Comparison of ENCODE assay signal across 1 cellular context in the genomic region with DNA sequence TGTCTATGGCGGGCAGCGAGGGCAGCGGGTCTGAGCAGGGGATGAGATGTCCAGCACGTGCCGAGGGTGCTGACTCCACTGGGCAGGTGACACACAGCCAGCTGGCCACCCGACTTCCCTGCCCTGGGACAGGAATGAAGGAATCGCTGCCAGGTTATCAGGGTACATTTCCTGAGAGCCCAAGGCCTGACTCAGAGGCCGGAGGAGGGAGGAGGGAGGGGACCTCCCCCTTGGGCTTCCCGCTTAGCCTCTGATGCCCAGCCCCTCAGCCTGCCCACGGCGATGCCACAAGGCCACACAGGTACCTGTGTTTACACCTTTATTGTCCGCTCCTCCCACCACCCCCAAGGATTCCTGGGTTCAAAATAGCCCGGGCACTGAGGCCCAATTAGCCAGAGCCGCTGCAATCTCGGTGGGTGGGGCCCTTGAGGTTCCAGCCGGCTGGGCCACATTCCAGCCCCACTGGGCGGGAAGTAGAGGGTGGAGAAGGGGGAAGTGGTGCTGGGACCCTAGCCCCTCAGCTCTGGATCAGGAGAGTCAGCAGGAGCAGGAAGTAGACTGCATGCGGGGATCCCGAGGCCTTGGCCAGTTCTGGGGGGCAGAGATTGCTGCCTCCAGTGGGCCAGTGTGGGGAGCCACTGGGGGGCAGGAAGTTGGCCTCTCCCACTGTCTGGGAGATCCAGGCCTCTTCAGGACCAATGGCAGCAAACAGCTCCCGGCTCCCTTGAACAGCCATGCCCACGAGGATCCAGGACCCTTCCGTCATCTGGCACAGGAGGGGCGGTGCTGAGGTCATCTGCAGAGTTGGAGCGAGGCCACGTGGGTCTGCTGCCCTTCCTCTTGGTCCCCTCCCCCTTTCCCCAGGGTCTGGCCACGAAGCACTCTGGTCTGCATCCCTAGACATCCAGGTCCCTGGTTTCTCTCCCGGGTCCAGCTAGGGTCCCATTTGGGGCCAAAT.
A peak's percentile ranks its signal among the peaks of the same experiment; 100 is the strongest.
TF ChIP-seq lines count a peak whose summit lies in the region.

No MANE protein-coding gene starts in this region.

TF ChIP-seq in HepG2, 621 proteins besides CTCF, POLR2A, EP300 and RAD21 (continued from another document and continues in another):
- TF ChIP-seq, protein P1, sequence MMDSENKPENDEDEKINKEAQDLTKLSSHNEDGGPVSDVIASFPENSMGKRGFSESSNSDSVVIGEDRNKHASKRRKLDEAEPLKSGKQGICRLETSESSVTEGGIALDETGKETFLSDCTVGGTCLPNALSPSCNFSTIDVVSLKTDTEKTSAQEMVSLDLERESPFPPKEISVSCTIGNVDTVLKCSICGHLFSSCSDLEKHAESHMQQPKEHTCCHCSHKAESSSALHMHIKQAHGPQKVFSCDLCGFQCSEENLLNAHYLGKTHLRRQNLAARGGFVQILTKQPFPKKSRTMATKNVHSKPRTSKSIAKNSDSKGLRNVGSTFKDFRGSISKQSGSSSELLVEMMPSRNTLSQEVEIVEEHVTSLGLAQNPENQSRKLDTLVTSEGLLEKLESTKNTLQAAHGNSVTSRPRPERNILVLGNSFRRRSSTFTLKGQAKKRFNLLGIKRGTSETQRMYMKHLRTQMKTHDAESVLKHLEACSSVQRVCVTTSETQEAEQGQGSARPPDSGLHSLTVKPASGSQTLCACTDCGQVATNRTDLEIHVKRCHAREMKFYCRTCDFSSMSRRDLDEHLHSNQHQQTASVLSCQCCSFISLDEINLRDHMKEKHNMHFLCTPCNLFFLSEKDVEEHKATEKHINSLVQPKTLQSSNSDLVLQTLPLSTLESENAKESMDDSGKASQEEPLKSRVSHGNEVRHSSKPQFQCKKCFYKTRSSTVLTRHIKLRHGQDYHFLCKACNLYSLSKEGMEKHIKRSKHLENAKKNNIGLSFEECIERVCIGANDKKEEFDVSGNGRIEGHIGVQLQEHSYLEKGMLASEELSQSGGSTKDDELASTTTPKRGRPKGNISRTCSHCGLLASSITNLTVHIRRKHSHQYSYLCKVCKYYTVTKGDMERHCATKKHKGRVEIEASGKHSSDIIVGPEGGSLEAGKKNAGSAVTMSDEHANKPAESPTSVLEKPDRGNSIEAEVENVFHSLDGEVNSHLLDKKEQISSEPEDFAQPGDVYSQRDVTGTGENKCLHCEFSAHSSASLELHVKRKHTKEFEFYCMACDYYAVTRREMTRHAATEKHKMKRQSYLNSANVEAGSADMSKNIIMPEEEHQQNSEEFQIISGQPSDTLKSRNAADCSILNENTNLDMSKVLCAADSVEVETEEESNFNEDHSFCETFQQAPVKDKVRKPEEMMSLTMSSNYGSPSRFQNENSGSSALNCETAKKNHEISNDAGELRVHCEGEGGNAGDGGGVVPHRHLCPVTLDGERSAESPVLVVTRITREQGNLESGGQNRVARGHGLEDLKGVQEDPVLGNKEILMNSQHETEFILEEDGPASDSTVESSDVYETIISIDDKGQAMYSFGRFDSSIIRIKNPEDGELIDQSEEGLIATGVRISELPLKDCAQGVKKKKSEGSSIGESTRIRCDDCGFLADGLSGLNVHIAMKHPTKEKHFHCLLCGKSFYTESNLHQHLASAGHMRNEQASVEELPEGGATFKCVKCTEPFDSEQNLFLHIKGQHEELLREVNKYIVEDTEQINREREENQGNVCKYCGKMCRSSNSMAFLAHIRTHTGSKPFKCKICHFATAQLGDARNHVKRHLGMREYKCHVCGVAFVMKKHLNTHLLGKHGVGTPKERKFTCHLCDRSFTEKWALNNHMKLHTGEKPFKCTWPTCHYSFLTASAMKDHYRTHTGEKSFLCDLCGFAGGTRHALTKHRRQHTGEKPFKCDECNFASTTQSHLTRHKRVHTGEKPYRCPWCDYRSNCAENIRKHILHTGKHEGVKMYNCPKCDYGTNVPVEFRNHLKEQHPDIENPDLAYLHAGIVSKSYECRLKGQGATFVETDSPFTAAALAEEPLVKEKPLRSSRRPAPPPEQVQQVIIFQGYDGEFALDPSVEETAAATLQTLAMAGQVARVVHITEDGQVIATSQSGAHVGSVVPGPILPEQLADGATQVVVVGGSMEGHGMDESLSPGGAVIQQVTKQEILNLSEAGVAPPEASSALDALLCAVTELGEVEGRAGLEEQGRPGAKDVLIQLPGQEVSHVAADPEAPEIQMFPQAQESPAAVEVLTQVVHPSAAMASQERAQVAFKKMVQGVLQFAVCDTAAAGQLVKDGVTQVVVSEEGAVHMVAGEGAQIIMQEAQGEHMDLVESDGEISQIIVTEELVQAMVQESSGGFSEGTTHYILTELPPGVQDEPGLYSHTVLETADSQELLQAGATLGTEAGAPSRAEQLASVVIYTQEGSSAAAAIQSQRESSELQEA (CRISPR knock-in tag; IDR thresholded peaks at IDR 0.05; ENCODE audit: not compliant biosample characterization) = no peak
- peak; percentile 78; the same call in 1 of the 2 replicates for TF ChIP-seq ZNF441 (CRISPR knock-in tag; IDR thresholded peaks at IDR 0.05; ENCODE audit: borderline replicate concordance)
- no peak for TF ChIP-seq ZZZ3 (CRISPR knock-in tag; IDR thresholded peaks at IDR 0.05; ENCODE audit: borderline replicate concordance)
- no peak for TF ChIP-seq MTA3 (CRISPR knock-in tag; IDR thresholded peaks at IDR 0.05)
- no peak for TF ChIP-seq ZNF10 (CRISPR knock-in tag; IDR thresholded peaks at IDR 0.05; ENCODE audit: borderline replicate concordance, low read depth)
- TF ChIP-seq PHF21A (CRISPR knock-in tag; IDR thresholded peaks at IDR 0.05) = no peak
- TF ChIP-seq, protein P2, sequence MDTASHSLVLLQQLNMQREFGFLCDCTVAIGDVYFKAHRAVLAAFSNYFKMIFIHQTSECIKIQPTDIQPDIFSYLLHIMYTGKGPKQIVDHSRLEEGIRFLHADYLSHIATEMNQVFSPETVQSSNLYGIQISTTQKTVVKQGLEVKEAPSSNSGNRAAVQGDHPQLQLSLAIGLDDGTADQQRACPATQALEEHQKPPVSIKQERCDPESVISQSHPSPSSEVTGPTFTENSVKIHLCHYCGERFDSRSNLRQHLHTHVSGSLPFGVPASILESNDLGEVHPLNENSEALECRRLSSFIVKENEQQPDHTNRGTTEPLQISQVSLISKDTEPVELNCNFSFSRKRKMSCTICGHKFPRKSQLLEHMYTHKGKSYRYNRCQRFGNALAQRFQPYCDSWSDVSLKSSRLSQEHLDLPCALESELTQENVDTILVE (CRISPR knock-in tag; IDR thresholded peaks at IDR 0.05) = no peak; the same call in 1 of the 2 replicates
- peak; percentile 35 for TF ChIP-seq NFKB2 (CRISPR knock-in tag; IDR thresholded peaks at IDR 0.05; ENCODE audit: borderline replicate concordance)
- TF ChIP-seq MED8 (CRISPR knock-in tag; IDR thresholded peaks at IDR 0.05; ENCODE audit: insufficient replicate concordance) = no peak
- TF ChIP-seq KLF9 (CRISPR knock-in tag; IDR thresholded peaks at IDR 0.05; ENCODE audit: low read depth) = no peak
- TF ChIP-seq SYNCRIP (IDR thresholded peaks at IDR 0.05; ENCODE audit: insufficient read depth, low read depth, low read length) = no peak
- no peak for TF ChIP-seq ZBTB1 (CRISPR knock-in tag; IDR thresholded peaks at IDR 0.05; ENCODE audit: borderline replicate concordance)
- TF ChIP-seq HDAC6 (IDR thresholded peaks at IDR 0.05; ENCODE audit: low read depth, low read length) = no peak
- no peak; the same call in 1 of the 2 replicates for TF ChIP-seq ZNF333 (CRISPR knock-in tag; IDR thresholded peaks at IDR 0.05; ENCODE audit: borderline replicate concordance)
- TF ChIP-seq, protein P3, sequence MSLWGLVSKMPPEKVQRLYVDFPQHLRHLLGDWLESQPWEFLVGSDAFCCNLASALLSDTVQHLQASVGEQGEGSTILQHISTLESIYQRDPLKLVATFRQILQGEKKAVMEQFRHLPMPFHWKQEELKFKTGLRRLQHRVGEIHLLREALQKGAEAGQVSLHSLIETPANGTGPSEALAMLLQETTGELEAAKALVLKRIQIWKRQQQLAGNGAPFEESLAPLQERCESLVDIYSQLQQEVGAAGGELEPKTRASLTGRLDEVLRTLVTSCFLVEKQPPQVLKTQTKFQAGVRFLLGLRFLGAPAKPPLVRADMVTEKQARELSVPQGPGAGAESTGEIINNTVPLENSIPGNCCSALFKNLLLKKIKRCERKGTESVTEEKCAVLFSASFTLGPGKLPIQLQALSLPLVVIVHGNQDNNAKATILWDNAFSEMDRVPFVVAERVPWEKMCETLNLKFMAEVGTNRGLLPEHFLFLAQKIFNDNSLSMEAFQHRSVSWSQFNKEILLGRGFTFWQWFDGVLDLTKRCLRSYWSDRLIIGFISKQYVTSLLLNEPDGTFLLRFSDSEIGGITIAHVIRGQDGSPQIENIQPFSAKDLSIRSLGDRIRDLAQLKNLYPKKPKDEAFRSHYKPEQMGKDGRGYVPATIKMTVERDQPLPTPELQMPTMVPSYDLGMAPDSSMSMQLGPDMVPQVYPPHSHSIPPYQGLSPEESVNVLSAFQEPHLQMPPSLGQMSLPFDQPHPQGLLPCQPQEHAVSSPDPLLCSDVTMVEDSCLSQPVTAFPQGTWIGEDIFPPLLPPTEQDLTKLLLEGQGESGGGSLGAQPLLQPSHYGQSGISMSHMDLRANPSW (CRISPR knock-in tag; IDR thresholded peaks at IDR 0.05; ENCODE audit: borderline replicate concordance) = no peak
- TF ChIP-seq DNMT1 (CRISPR knock-in tag; IDR thresholded peaks at IDR 0.05) = 0 out of 2 replicates have a peak, but pooled peaks have one; percentile 15
- no peak for TF ChIP-seq ZNF329 (CRISPR knock-in tag; IDR thresholded peaks at IDR 0.05; ENCODE audit: low read depth)
- TF ChIP-seq SP2 (CRISPR knock-in tag; IDR thresholded peaks at IDR 0.05) = no peak
- no peak for TF ChIP-seq IKZF1 (IDR thresholded peaks at IDR 0.05)
- TF ChIP-seq, protein P4, sequence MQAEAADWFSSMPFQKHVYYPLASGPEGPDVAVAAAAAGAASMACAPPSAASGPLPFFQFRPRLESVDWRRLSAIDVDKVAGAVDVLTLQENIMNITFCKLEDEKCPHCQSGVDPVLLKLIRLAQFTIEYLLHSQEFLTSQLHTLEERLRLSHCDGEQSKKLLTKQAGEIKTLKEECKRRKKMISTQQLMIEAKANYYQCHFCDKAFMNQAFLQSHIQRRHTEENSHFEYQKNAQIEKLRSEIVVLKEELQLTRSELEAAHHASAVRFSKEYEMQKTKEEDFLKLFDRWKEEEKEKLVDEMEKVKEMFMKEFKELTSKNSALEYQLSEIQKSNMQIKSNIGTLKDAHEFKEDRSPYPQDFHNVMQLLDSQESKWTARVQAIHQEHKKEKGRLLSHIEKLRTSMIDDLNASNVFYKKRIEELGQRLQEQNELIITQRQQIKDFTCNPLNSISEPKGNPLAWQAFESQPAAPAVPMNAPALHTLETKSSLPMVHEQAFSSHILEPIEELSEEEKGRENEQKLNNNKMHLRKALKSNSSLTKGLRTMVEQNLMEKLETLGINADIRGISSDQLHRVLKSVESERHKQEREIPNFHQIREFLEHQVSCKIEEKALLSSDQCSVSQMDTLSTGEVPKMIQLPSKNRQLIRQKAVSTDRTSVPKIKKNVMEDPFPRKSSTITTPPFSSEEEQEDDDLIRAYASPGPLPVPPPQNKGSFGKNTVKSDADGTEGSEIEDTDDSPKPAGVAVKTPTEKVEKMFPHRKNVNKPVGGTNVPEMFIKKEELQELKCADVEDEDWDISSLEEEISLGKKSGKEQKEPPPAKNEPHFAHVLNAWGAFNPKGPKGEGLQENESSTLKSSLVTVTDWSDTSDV (CRISPR knock-in tag; IDR thresholded peaks at IDR 0.05) = no peak
- no peak for TF ChIP-seq GTF3A (CRISPR knock-in tag; conservative IDR thresholded peaks at IDR 0.05)
- TF ChIP-seq, protein P5, sequence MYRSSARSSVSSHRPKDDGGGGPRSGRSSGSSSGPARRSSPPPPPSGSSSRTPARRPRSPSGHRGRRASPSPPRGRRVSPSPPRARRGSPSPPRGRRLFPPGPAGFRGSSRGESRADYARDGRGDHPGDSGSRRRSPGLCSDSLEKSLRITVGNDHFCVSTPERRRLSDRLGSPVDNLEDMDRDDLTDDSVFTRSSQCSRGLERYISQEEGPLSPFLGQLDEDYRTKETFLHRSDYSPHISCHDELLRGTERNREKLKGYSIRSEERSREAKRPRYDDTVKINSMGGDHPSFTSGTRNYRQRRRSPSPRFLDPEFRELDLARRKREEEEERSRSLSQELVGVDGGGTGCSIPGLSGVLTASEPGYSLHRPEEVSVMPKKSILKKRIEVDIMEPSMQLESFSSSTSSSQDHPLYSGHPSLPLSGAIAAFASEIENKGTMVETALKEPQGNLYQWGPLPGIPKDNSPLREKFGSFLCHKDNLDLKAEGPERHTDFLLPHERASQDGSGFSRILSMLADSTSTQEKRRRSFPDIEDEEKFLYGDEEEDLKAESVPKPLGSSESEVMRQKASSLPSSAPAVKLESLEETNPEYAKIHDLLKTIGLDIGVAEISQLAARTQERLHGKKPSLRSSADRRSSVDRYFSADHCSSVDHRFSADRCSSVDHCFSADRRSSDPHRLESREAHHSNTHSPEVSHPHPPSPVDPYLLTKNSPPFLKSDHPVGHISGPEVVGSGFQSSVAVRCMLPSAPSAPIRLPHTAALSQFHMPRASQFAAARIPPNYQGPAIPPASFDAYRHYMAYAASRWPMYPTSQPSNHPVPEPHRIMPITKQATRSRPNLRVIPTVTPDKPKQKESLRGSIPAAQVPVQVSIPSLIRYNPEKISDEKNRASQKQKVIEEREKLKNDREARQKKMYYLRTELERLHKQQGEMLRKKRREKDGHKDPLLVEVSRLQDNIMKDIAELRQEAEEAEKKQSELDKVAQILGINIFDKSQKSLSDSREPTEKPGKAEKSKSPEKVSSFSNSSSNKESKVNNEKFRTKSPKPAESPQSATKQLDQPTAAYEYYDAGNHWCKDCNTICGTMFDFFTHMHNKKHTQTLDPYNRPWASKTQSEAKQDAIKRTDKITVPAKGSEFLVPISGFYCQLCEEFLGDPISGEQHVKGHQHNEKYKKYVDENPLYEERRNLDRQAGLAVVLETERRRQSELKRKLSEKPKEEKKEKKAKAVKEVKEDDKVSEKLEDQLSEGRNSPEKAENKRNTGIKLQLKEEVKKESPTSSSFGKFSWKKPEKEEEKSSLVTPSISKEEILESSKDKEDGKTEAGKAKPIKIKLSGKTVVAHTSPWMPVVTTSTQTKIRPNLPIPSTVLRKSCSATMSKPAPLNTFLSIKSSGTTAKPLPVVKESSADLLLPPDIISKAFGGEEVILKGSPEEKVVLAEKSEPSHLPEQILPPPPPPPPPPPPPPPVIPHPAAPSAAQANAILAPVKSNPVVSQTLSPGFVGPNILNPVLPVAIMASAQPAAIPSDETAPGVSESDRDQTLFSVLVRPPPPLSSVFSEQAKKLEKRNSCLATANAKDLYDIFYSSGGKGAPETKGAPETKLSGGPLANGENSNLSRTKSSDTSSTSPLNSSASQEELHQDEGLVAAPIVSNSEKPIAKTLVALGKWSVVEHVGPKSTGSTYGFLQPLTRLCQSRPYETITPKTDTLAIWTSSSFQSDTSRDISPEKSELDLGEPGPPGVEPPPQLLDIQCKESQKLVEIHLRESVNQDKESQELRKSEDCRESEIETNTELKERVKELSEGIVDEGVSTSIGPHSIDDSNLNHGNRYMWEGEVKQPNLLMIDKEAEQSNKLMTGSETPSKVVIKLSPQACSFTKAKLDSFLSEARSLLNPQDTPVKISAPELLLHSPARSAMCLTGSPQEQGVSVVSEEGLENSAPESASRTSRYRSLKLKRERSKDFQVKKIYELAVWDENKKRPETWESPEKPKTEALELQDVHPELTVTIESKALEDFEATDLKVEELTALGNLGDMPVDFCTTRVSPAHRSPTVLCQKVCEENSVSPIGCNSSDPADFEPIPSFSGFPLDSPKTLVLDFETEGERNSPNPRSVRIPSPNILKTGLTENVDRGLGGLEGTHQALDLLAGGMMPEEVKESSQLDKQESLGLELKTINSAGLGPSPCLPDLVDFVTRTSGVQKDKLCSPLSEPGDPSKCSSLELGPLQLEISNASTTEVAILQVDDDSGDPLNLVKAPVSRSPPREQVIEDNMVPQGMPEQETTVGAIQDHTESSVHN (CRISPR knock-in tag; IDR thresholded peaks at IDR 0.05) = no peak
- TF ChIP-seq NFYB (CRISPR knock-in tag; IDR thresholded peaks at IDR 0.05) = no peak
- TF ChIP-seq ZNF552 (CRISPR knock-in tag; IDR thresholded peaks at IDR 0.05; ENCODE audit: borderline replicate concordance) = no peak
- no peak for TF ChIP-seq SUZ12 (IDR thresholded peaks at IDR 0.05; ENCODE audit: low read depth, low read length)
- TF ChIP-seq CEBPG (CRISPR knock-in tag; IDR thresholded peaks at IDR 0.05) = 0 out of 2 replicates have a peak, but pooled peaks have one; percentile 12
